ENCODE assay signal across 1 cellular context in genomic region chr16:87424260-87424659, GRCh38.
TF ChIP-seq lines count a peak whose summit lies in the region.

No MANE protein-coding gene starts in this region.

TF ChIP-seq in WTC11, 78 proteins besides CTCF, POLR2A, EP300 and RAD21 (continued from another document):
- no peak for TF ChIP-seq PRDM15 (CRISPR knock-in tag; IDR thresholded peaks at IDR 0.05)
- no peak for TF ChIP-seq PRRX2 (CRISPR knock-in tag; IDR thresholded peaks at IDR 0.05)
- no peak for TF ChIP-seq USF2 (CRISPR knock-in tag; IDR thresholded peaks at IDR 0.05)
